8 cellular contexts compared by ENCODE assay signal in genomic region chr7:2821161-2821841, GRCh38. TPM values are rescaled to one million over a fixed set of nuclear protein-coding genes. Genes with fewer than 3 reads are reported as not detected.
DNase-seq lines count a peak whose midpoint lies in the region; ATAC-seq, FAIRE-seq and TF ChIP-seq lines count a peak whose summit lies in the region.

No MANE protein-coding gene starts in this region.

- H3K27me3 ChIP-seq in keratinocyte (ENCODE audit: control insufficient read depth, extremely low read depth, insufficient read depth, low read length), result no peaks in the 10 kb centered on the region

- ATAC-seq in A549, result peak; percentile 71 to 74
- peak; percentile 58 for ATAC-seq in GM18502 (IDR thresholded peaks at IDR 0.05; ENCODE audit: poor library complexity, unreplicated experiment)
- ATAC-seq in T-helper 17 cell, result peak; percentile 39
- ATAC-seq in GM21367 (IDR thresholded peaks at IDR 0.05; ENCODE audit: unreplicated experiment), result no peak

- H3K9ac ChIP-seq in keratinocyte (ENCODE audit: control insufficient read depth, extremely low read depth, insufficient read depth, low read length), result peak overlapping the region; percentile 74

- H3K9me3 ChIP-seq in A549, result no peaks in the 10 kb centered on the region
- peaks cover 2% of the 10 kb centered on the region for H3K9me3 ChIP-seq in T-helper 17 cell (ENCODE audit: control insufficient read depth, low read length, poor library complexity, severe bottlenecking)
- H3K9me3 ChIP-seq in keratinocyte (ENCODE audit: control insufficient read depth, low read depth, low read length), result no peaks in the 10 kb centered on the region

- peaks cover 69% of the 10 kb centered on the region for H3K79me2 ChIP-seq in keratinocyte (ENCODE audit: control insufficient read depth, insufficient read depth, low read length)

- no peaks in the 10 kb centered on the region for H3K27me3 Mint-ChIP-seq in T-helper 17 cell

- no peak overlapping the region for H3K4me3 Mint-ChIP-seq in T-helper 17 cell

- DNase-seq in A549 (ENCODE audit: low read depth in 1 of 2, low spot score in 1 of 2) (peak; percentile 56 to 62), HPDE6-E6E7 (ENCODE audit: extremely low spot score) (peak; percentile 79), T-helper 17 cell (no peak), keratinocyte (ENCODE audit: low read depth, low spot score) (peak; percentile 42), OCI-M2 (lab: John Stamatoyannopoulos, UW; ENCODE audit: unreplicated experiment) (no peak), AML-193 (lab: John Stamatoyannopoulos, UW) (no peak)

- TF ChIP-seq CTCF in A549 (IDR thresholded peaks at IDR 0.05), result no peak
- peak in 2 of 3 experiments; percentile 10 to 35 for TF ChIP-seq CTCF in keratinocyte (optimal IDR thresholded peaks at IDR 0.05 in 1 of 3, IDR thresholded peaks at IDR 0.05 in 1 of 3, conservative IDR thresholded peaks at IDR 0.05 in 1 of 3; ENCODE audit: extremely low read depth in 1 of 3, insufficient read depth in 2 of 3, low read length in 3 of 3)

- H3K9me1 ChIP-seq in keratinocyte (ENCODE audit: control insufficient read depth, extremely low read depth, insufficient read depth, low read length), result no peaks in the 10 kb centered on the region

- peaks cover 63% of the 10 kb centered on the region for H3K4me1 ChIP-seq in A549
- peaks cover 46% of the 10 kb centered on the region for H3K4me1 ChIP-seq in keratinocyte (ENCODE audit: control insufficient read depth, extremely low read depth, insufficient read depth, low read length)

- CTCF ChIA-PET in A549 (lab: Yijun Ruan, JAX), result interaction anchor here (1.0 to 2.6 kb wide), 7 partner anchors 13 to 112 kb away, joined by 3 to 14 read pairs (median 8); no protein-coding TSS in a partner anchor

- peak overlapping the region; percentile 67 for H3K4me2 ChIP-seq in A549
- H3K4me2 ChIP-seq in keratinocyte (ENCODE audit: control insufficient read depth, extremely low read depth, insufficient read depth, low read depth, low read length), result peak overlapping the region; percentile 72

- peaks cover 28% of the 10 kb centered on the region for H3K4me1 Mint-ChIP-seq in T-helper 17 cell

- peaks cover 3% of the 10 kb centered on the region for H3K36me3 Mint-ChIP-seq in T-helper 17 cell (ENCODE audit: low read depth)

- WGBS in A549 (ENCODE audit: missing lambda C conversion rate), result 12% methylated on average over 12 of the region's 12 CpGs

- no peaks in the 10 kb centered on the region for H4K20me1 ChIP-seq in keratinocyte (ENCODE audit: control insufficient read depth, extremely low read depth, insufficient read depth, low read length)

- H3K27ac ChIP-seq in A549, result peak overlapping the region; percentile 77 to 89
- peak overlapping the region; percentile 94 for H3K27ac ChIP-seq in keratinocyte (ENCODE audit: control insufficient read depth, insufficient read depth, low read length)

- H2AFZ ChIP-seq in keratinocyte (ENCODE audit: control insufficient read depth, low read length), result no peak overlapping the region

- H3K4me3 ChIP-seq in A549 (0 out of 3 replicates have a peak overlapping the region, but pooled peaks have one; percentile 3), keratinocyte (ENCODE audit: control insufficient read depth in 2 of 3, extremely low read depth in 1 of 3, insufficient read depth in 2 of 3, low read depth in 1 of 3, low read length in 3 of 3) (peak overlapping the region in 1 of 3 experiments; percentile 1)

- POLR2A ChIA-PET in A549 (lab: Yijun Ruan, JAX), result interaction anchor here (0.9 to 1.4 kb wide), 2 partner anchors 21 to 63 kb away, joined by 3 to 5 read pairs; no protein-coding TSS in a partner anchor

- peak in 1 of 2 experiments; percentile 25; a peak in 1 of 5 replicates for TF ChIP-seq RAD21 in A549 (conservative IDR thresholded peaks at IDR 0.05 in 1 of 2, IDR thresholded peaks at IDR 0.05 in 1 of 2)

- dilution Hi-C loops in keratinocyte (cut with MboI; ENCODE audit: extremely low pct_ligation_motif_present, low sequenced_read_pairs), result no loop called here

- H3K27ac Mint-ChIP-seq in T-helper 17 cell, result no peak overlapping the region

- no peaks in the 10 kb centered on the region for H3K36me3 ChIP-seq in keratinocyte (ENCODE audit: control insufficient read depth in 2 of 2, extremely low read depth in 1 of 2, insufficient read depth in 2 of 2, low read length in 2 of 2)

- TF ChIP-seq EP300 in A549 (IDR thresholded peaks at IDR 0.05), result no peak; a peak in 1 of 5 replicates

- no peak for TF ChIP-seq POLR2A in A549 (IDR thresholded peaks at IDR 0.05; ENCODE audit: low read length)

- no peak for FAIRE-seq in A549 (lab: Jason Lieb, UNC)
- peak; percentile 92 for FAIRE-seq in keratinocyte (lab: Jason Lieb, UNC)

TF ChIP-seq in A549, 52 proteins besides CTCF, POLR2A, EP300 and RAD21:
- TF ChIP-seq EHMT2 (IDR thresholded peaks at IDR 0.05; ENCODE audit: low read depth) (no peak), GATA3 (IDR thresholded peaks at IDR 0.05; ENCODE audit: borderline replicate concordance) (no peak), RARB (CRISPR knock-in tag; IDR thresholded peaks at IDR 0.05) (no peak), POLR2AphosphoS2 (conservative IDR thresholded peaks at IDR 0.05; ENCODE audit: low read length) (no peak), MAFK (IDR thresholded peaks at IDR 0.05; ENCODE audit: partially characterized antibody) (peak; percentile 79), ATOH8 (CRISPR knock-in tag; IDR thresholded peaks at IDR 0.05; ENCODE audit: low read depth) (0 out of 2 replicates have a peak, but pooled peaks have one; percentile 29), EHF (CRISPR knock-in tag; IDR thresholded peaks at IDR 0.05) (no peak)

RNA-seq across cellular contexts. Expression of gene GNA12, which starts 22.8 kb away (rescaled TPM):
- polyA plus RNA-seq in A549 (2011; rRNA removed) (43.7 and 44.0 TPM in 2 replicates), A549 (2017; fragmentation: RNase III; extraction: RNeasy Plus Mini Kit Qiagen cat#74134 plus additional on column Dnase treatment) (33.0 to 35.6 TPM (median 34.5 TPM) in 3 replicates), keratinocyte (35.5 to 67.5 TPM (median 42.1 TPM) in 3 replicates)
- 35.5 and 55.4 TPM in 2 replicates for polyA plus RNA-seq in A549 (2012; cell fraction: cytosol; rRNA removed)
- 30.9 and 37.5 TPM in 2 replicates for polyA plus RNA-seq in A549 (2012; cell fraction: nucleus; rRNA removed)
- 66.4 and 75.1 TPM in 2 replicates for polyA minus RNA-seq in A549 (2011; rRNA and poly(A)+ RNA removed)
- 10 to 100 TPM; 13.5 to 19.2 TPM for total RNA-seq in T-helper 17 cell
- 3.5 TPM for polyA plus RNA-seq in keratinocyte (2011; ENCODE audit: low read depth)
- 52.4 and 61.2 TPM in 2 replicates for polyA plus RNA-seq in keratinocyte (2011; cell fraction: cytosol; rRNA removed)
- 30.6 and 47.8 TPM in 2 replicates for polyA plus RNA-seq in keratinocyte (2011; cell fraction: nucleus; rRNA removed)
- 12.7 and 39.9 TPM in 2 replicates for polyA plus RNA-seq in keratinocyte (2012; ENCODE audit: low replicate concordance)
- 55.6 to 84.6 TPM (median 76.0 TPM) in 3 replicates for polyA minus RNA-seq in keratinocyte
- 50.1 TPM for polyA minus RNA-seq in keratinocyte (2011; cell fraction: cytosol; rRNA and poly(A)+ RNA removed)
- polyA minus RNA-seq in keratinocyte (2011; cell fraction: nucleus; rRNA and poly(A)+ RNA removed), result 29.0 and 40.4 TPM in 2 replicates

Comparison
In these comparisons a context has a peak if more than half of its experiments do, and no peak if none do; other contexts are left out.
1. DNase-seq: peak in A549 (2 of 2), HPDE6-E6E7 (single experiment) and keratinocyte (single experiment); none in T-helper 17 cell (0 of 3), OCI-M2 (single experiment) and AML-193 (0 of 2).